Comparison of ENCODE assay signal across 10 cellular contexts in genomic region chr17:34163681-34164080, GRCh38.
DNase-seq lines count a peak whose midpoint lies in the region; ATAC-seq, FAIRE-seq and TF ChIP-seq lines count a peak whose summit lies in the region.
"Had no signal": no experiment of that assay in that cellular context is flagged by ENCODE, and none has a peak within 500 bp of the region (broad histone marks: within the 10 kb centered on the region; RNA-seq: fewer than 3 reads in every experiment).

No MANE protein-coding gene starts in this region.

- no peaks in the 10 kb centered on the region for H3K4me1 ChIP-seq in pancreas

- no peak overlapping the region for H3K4me3 Mint-ChIP-seq in activated T-helper 1 cell treated with anti-CD3 and anti-CD28 coated beads, Interleukin-12 subunit alpha, Interleukin-12 subunit beta, Interleukin-2, Interleukin-4 antibody, amounts not matched to agents 30 ng/mL and 10 ng/mL and 1 ng/mL, durations not matched to agents 14 hours and 24 hours and 36 hours

- WGBS in pancreas, 2 donors = 18 to 19% methylated on average over 8 of the region's 8 CpGs

- H3K27me3 Mint-ChIP-seq in activated T-helper 1 cell treated with anti-CD3 and anti-CD28 coated beads, Interleukin-12 subunit alpha, Interleukin-12 subunit beta, Interleukin-2, Interleukin-4 antibody, amounts not matched to agents 30 ng/mL and 10 ng/mL and 1 ng/mL, durations not matched to agents 14 hours and 24 hours and 36 hours (ENCODE audit: insufficient read depth) = peaks cover 42% of the 10 kb centered on the region

- peak; percentile 23 for TF ChIP-seq CTCF in epithelial cell of esophagus (IDR thresholded peaks at IDR 0.05; ENCODE audit: insufficient read depth, low read depth, low read length, missing control alignments)
- TF ChIP-seq CTCF in pancreas (IDR thresholded peaks at IDR 0.05) = peak in 3 of 4 donors; percentile 10 to 39 (median 18)

- no peaks in the 10 kb centered on the region for H3K4me1 Mint-ChIP-seq in activated T-helper 1 cell treated with anti-CD3 and anti-CD28 coated beads, Interleukin-12 subunit alpha, Interleukin-12 subunit beta, Interleukin-2, Interleukin-4 antibody, amounts not matched to agents 30 ng/mL and 10 ng/mL and 1 ng/mL, durations not matched to agents 14 hours and 24 hours and 36 hours (ENCODE audit: low read depth)

- H3K4me3 ChIP-seq in epithelial cell of esophagus (ENCODE audit: low read length) = no peak overlapping the region
- no peak overlapping the region for H3K4me3 ChIP-seq in pancreas
- H3K4me3 ChIP-seq: skin epidermis had no signal

- H3K27ac ChIP-seq in pancreas = no peak overlapping the region
- H3K27ac ChIP-seq: skin epidermis had no signal

- H3K27me3 ChIP-seq in pancreas = peaks cover 0 to 26% (median 0%) of the 10 kb centered on the region in 4 donors

- no peaks in the 10 kb centered on the region for H3K36me3 Mint-ChIP-seq in activated T-helper 1 cell treated with anti-CD3 and anti-CD28 coated beads, Interleukin-12 subunit alpha, Interleukin-12 subunit beta, Interleukin-2, Interleukin-4 antibody, amounts not matched to agents 30 ng/mL and 10 ng/mL and 1 ng/mL, durations not matched to agents 14 hours and 24 hours and 36 hours (ENCODE audit: low read depth)

- DNase-seq in ELR (ENCODE audit: low read depth) (peak; percentile 9), NAMALWA (ENCODE audit: low spot score) (peak; percentile 7), epithelial cell of esophagus (ENCODE audit: low read depth) (no peak), pancreas (no peak), globus pallidus (ENCODE audit: low spot score) (no peak)
- DNase-seq in stimulated activated naive CD4-positive, alpha-beta T cell (lab: John Stamatoyannopoulos, UW) = no peak
- DNase-seq in activated T-helper 1 cell treated with anti-CD3 and anti-CD28 coated beads, Interleukin-12 subunit alpha, Interleukin-12 subunit beta, Interleukin-2, Interleukin-4 antibody, amounts not matched to agents 30 ng/mL and 10 ng/mL and 1 ng/mL, durations not matched to agents 14 hours and 24 hours and 36 hours (ENCODE audit: low spot score) = no peak
- DNase-seq: activated CD8-positive, alpha-beta memory T cell treated with anti-CD3 and anti-CD28 coated beads for 24 hours had no signal

- ATAC-seq in pancreas = peak in 3 of 4 donors; percentile 42 to 85 (median 72)
- ATAC-seq in HG02852 (IDR thresholded peaks at IDR 0.05; ENCODE audit: unreplicated experiment) = no peak

- no peaks in the 10 kb centered on the region for H3K9me3 Mint-ChIP-seq in activated T-helper 1 cell treated with anti-CD3 and anti-CD28 coated beads, Interleukin-12 subunit alpha, Interleukin-12 subunit beta, Interleukin-2, Interleukin-4 antibody, amounts not matched to agents 30 ng/mL and 10 ng/mL and 1 ng/mL, durations not matched to agents 14 hours and 24 hours and 36 hours

- no peaks in the 10 kb centered on the region for H3K9me3 ChIP-seq in pancreas

- no peak overlapping the region for H3K27ac Mint-ChIP-seq in activated T-helper 1 cell treated with anti-CD3 and anti-CD28 coated beads, Interleukin-12 subunit alpha, Interleukin-12 subunit beta, Interleukin-2, Interleukin-4 antibody, amounts not matched to agents 30 ng/mL and 10 ng/mL and 1 ng/mL, durations not matched to agents 14 hours and 24 hours and 36 hours

- intact Hi-C loops in pancreas (cut with DNase I) = no loop called here
- intact Hi-C loops in activated T-helper 1 cell treated with anti-CD3 and anti-CD28 coated beads, Interleukin-12 subunit alpha, Interleukin-12 subunit beta, Interleukin-2, Interleukin-4 antibody, amounts not matched to agents 30 ng/mL and 10 ng/mL and 1 ng/mL, durations not matched to agents 14 hours and 24 hours and 36 hours (cut with micrococcal nuclease) = no loop called here

- FAIRE-seq in pancreas (lab: Jason Lieb, UNC) = no peak

- H3K36me3 ChIP-seq in pancreas = no peaks in the 10 kb centered on the region

Comparison
In these comparisons a context has a peak if more than half of its experiments do, and no peak if none do; other contexts are left out.
1. DNase-seq: peak in ELR (single experiment) and NAMALWA (single experiment); none in epithelial cell of esophagus (single experiment), pancreas (0 of 6), stimulated activated naive CD4-positive, alpha-beta T cell (0 of 6), globus pallidus (single experiment) and activated T-helper 1 cell treated with anti-CD3 and anti-CD28 coated beads, Interleukin-12 subunit alpha, Interleukin-12 subunit beta, Interleukin-2, Interleukin-4 antibody, amounts not matched to agents 30 ng/mL and 10 ng/mL and 1 ng/mL, durations not matched to agents 14 hours and 24 hours and 36 hours (single experiment).